29 cellular contexts compared by ENCODE assay signal in the genomic region with DNA sequence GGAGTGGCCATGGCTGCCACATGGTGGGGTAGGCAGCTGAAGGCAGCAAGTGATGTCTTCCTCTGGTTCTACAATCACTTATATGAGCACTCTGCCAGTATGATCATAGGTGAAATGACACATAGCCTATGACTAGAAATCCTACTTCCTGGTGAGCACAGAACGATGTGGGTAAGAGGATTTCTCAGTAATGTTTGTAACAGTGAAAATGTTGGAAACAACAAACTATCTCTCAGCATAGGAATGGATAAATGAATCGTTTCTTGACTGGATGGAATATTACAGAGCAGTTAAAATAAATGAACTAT.
DNase-seq lines count a peak whose midpoint lies in the region; ATAC-seq, FAIRE-seq and TF ChIP-seq lines count a peak whose summit lies in the region.
"Had no signal": no experiment of that assay in that cellular context is flagged by ENCODE, and none has a peak within 500 bp of the region (broad histone marks: within the 10 kb centered on the region; RNA-seq: fewer than 3 reads in every experiment).

No MANE protein-coding gene starts in this region.

- CTCF ChIA-PET in H1 (lab: Charles Lee; ENCODE audit: partially characterized antibody) = no interaction called here

- no peak overlapping the region for H3K18ac ChIP-seq in H1 (ENCODE audit: extremely low read depth, low read length)

- TF ChIP-seq POLR2A in H1 (IDR thresholded peaks at IDR 0.05; ENCODE audit: control extremely low read depth in 1 of 2, low read depth in 2 of 2, low read length in 2 of 2) = no peak

- H4K5ac ChIP-seq in H1 (ENCODE audit: insufficient read length, low read depth, low read length) = no peak overlapping the region

- no peaks in the 10 kb centered on the region for H3K9me3 ChIP-seq in H1 (ENCODE audit: insufficient read depth in 2 of 2, low read depth in 1 of 2, low read length in 1 of 2)
- no peaks in the 10 kb centered on the region for H3K9me3 ChIP-seq in Karpas-422 (ENCODE audit: low read length)
- H3K9me3 ChIP-seq: esophagus muscularis mucosa, lower lobe of right lung, right lobe of liver, stomach, tibial nerve had no signal

- no peak for TF ChIP-seq RAD21 in H1 (IDR thresholded peaks at IDR 0.05 in 1 of 2, conservative IDR thresholded peaks at IDR 0.05 in 1 of 2; ENCODE audit: low read depth in 2 of 2, low read length in 2 of 2)

- no peak overlapping the region for H2BK15ac ChIP-seq in H1 (ENCODE audit: low read length)

- H3K9ac ChIP-seq in H1 (replicated peaks in 1 of 4; ENCODE audit: extremely low read depth in 1 of 4, low read depth in 3 of 4, low read length in 3 of 4) (no peak overlapping the region), Karpas-422 (ENCODE audit: low read length) (no peak overlapping the region)
- H3K9ac ChIP-seq: parathyroid adenoma had no signal

- H3K27me3 Mint-ChIP-seq in effector memory CD8-positive, alpha-beta T cell = peaks cover 32 to 44% of the 10 kb centered on the region in 2 donors

- H3K4me1 ChIP-seq in H1 (replicated peaks in 1 of 4; ENCODE audit: control insufficient read depth in 3 of 4, insufficient read depth in 4 of 4, low read length in 3 of 4) = no peaks in the 10 kb centered on the region
- H3K4me1 ChIP-seq in Karpas-422 (ENCODE audit: low read length) = peaks cover 7% of the 10 kb centered on the region
- H3K4me1 ChIP-seq: lower lobe of right lung, parathyroid adenoma, right lobe of liver had no signal

- no peak for TF ChIP-seq EP300 in H1 (IDR thresholded peaks at IDR 0.05; ENCODE audit: borderline replicate concordance in 1 of 2, low read depth in 2 of 2, low read length in 2 of 2)

- H3K9me3 Mint-ChIP-seq in effector memory CD8-positive, alpha-beta T cell = peaks cover 0 to 13% of the 10 kb centered on the region in 2 donors
- H3K9me3 Mint-ChIP-seq: GM23338 had no signal

- H2BK120ac ChIP-seq in H1 (replicated peaks; ENCODE audit: low read depth, low read length) = no peak overlapping the region

- no peak overlapping the region for H4K91ac ChIP-seq in H1 (replicated peaks; ENCODE audit: insufficient read length, low read length)

- H3K23me2 ChIP-seq in H1 (ENCODE audit: low read depth, low read length) = no peaks in the 10 kb centered on the region

- H4K20me1 ChIP-seq in H1 (replicated peaks in 1 of 2; ENCODE audit: control insufficient read depth in 1 of 2, insufficient read depth in 2 of 2, low read length in 2 of 2) (no peaks in the 10 kb centered on the region), Karpas-422 (ENCODE audit: insufficient read depth, low read depth, low read length) (no peaks in the 10 kb centered on the region)

- no peak overlapping the region for H3K27ac Mint-ChIP-seq in effector memory CD8-positive, alpha-beta T cell
- H3K27ac Mint-ChIP-seq: activated B cell treated with CpG ODN at 0.5 μM for 24 hours; CD4-positive, alpha-beta memory T cell; GM23338 had no signal

- no peak overlapping the region for H2BK20ac ChIP-seq in H1 (ENCODE audit: low read length)

- no peak overlapping the region for H3K4ac ChIP-seq in H1 (replicated peaks; ENCODE audit: insufficient read length, low read depth, low read length)

- 98% methylated on average over 2 of the region's 2 CpGs; no CpG with 5 or more reads in 1 of the 2 experiments for WGBS in H1 (ENCODE audit: extremely low coverage in 1 of 2, insufficient coverage in 1 of 2, insufficient read length in 1 of 2, insufficient replicate concordance in 2 of 2, low coverage in 1 of 2, low lambda C conversion rate in 2 of 2, missing lambda C conversion rate in 1 of 2), 2 experiments

- DNase-seq in DMS153 (lab: John Stamatoyannopoulos, UW) (peak; percentile 11), DMS153 treated with DMSO at 0.1 percent for 48 hours (lab: John Stamatoyannopoulos, UW; ENCODE audit: unreplicated experiment) (no peak), RKO (ENCODE audit: low spot score) (peak; percentile 32), H1 (ENCODE audit: low read depth in 1 of 2, low spot score in 2 of 2) (no peak), renal cortical epithelial cell (ENCODE audit: low read depth) (peak; percentile 31), Karpas-422 (no peak)
- DNase-seq in effector memory CD8-positive, alpha-beta T cell = no peak
- no peak for DNase-seq in stimulated activated CD4-positive, alpha-beta T cell treated with anti-CD3 and anti-CD28 coated beads, Interleukin-15, amount 100 ng/mL, for 24 hours
- DNase-seq: activated B cell treated with CpG ODN at 0.5 μM for 24 hours; activated CD4-positive, alpha-beta T cell treated with anti-CD3 and anti-CD28 coated beads, Interleukin-2, amount 50 U/mL, for 48 hours; activated CD8-positive, alpha-beta memory T cell treated with anti-CD3 and anti-CD28 coated beads, Interleukin-2, amount 50 U/mL, for 4 hours; brain microvascular endothelial cell; CD4-positive, alpha-beta memory T cell; effector CD8-positive, alpha-beta T cell; GF-D8; kidney; lower lobe of right lung; NCI-H1694; NCI-H526; right lobe of liver; stomach; T-helper 9 cell had no signal

- H3K4me1 Mint-ChIP-seq in effector memory CD8-positive, alpha-beta T cell (ENCODE audit: low read depth in 2 of 2) = no peaks in the 10 kb centered on the region
- H3K4me1 Mint-ChIP-seq: CD4-positive, alpha-beta memory T cell had no signal

- no peak overlapping the region for H2BK12ac ChIP-seq in H1 (ENCODE audit: low read depth, low read length)

- H3K4me3 Mint-ChIP-seq in effector memory CD8-positive, alpha-beta T cell = no peak overlapping the region
- H3K4me3 Mint-ChIP-seq: activated B cell treated with CpG ODN at 0.5 μM for 24 hours; CD4-positive, alpha-beta memory T cell; GM23338 had no signal

- POLR2A ChIA-PET in H1 (lab: Charles Lee; ENCODE audit: partially characterized antibody) = no interaction called here

- H3K79me1 ChIP-seq in H1 (ENCODE audit: low read depth, low read length) = no peaks in the 10 kb centered on the region

- H3K4me2 ChIP-seq in H1 (ENCODE audit: insufficient read depth in 1 of 2, low read depth in 2 of 2, low read length in 2 of 2) = no peak overlapping the region
- H3K4me2 ChIP-seq in Karpas-422 (ENCODE audit: low read depth, low read length, poor library complexity, severe bottlenecking) = no peak overlapping the region
- H3K4me2 ChIP-seq: GM23338 had no signal

- no peaks in the 10 kb centered on the region for H3K79me2 ChIP-seq in H1 (ENCODE audit: control insufficient read depth in 1 of 2, insufficient read depth in 2 of 2, low read length in 2 of 2)
- no peaks in the 10 kb centered on the region for H3K79me2 ChIP-seq in Karpas-422 (ENCODE audit: low read length)
- H3K79me2 ChIP-seq: parathyroid adenoma had no signal

- H4K8ac ChIP-seq in H1 (ENCODE audit: extremely low read depth, insufficient read depth, low read length) = no peak overlapping the region

- no peaks in the 10 kb centered on the region; a peak in 1 of 7 replicates for H3K27me3 ChIP-seq in H1 (replicated peaks in 1 of 4; ENCODE audit: control insufficient read depth in 3 of 4, extremely low read depth in 1 of 4, insufficient read depth in 3 of 4, low read length in 3 of 4)
- H3K27me3 ChIP-seq in Karpas-422 (ENCODE audit: low read length) = no peaks in the 10 kb centered on the region
- H3K27me3 ChIP-seq: brain microvascular endothelial cell, esophagus muscularis mucosa, right lobe of liver, stomach, tibial nerve had no signal

- no peaks in the 10 kb centered on the region for H3K36me3 Mint-ChIP-seq in effector memory CD8-positive, alpha-beta T cell (ENCODE audit: insufficient read depth)
- H3K36me3 Mint-ChIP-seq: CD4-positive, alpha-beta memory T cell had no signal

- H2AK5ac ChIP-seq in H1 (ENCODE audit: low read depth, low read length) = no peak overlapping the region

- no peak overlapping the region for H3K14ac ChIP-seq in H1 (ENCODE audit: insufficient read length)

- H3K4me3 ChIP-seq in H1 (ENCODE audit: extremely low read depth in 1 of 4, insufficient read depth in 2 of 4, low read depth in 3 of 4, low read length in 4 of 4) (no peak overlapping the region), Karpas-422 (ENCODE audit: low read length) (no peak overlapping the region)
- H3K4me3 ChIP-seq: esophagus muscularis mucosa, GM23338, lower lobe of right lung, right lobe of liver, stomach, tibial nerve had no signal

- no peaks in the 10 kb centered on the region for H3K36me3 ChIP-seq in H1 (ENCODE audit: control insufficient read depth in 2 of 4, insufficient read depth in 4 of 4, low read length in 3 of 4)
- H3K36me3 ChIP-seq in Karpas-422 (ENCODE audit: insufficient read depth, low read length) = no peaks in the 10 kb centered on the region
- H3K36me3 ChIP-seq: brain microvascular endothelial cell, esophagus muscularis mucosa, lower lobe of right lung, right lobe of liver, stomach, tibial nerve had no signal

- no peak overlapping the region for H3K23ac ChIP-seq in H1 (ENCODE audit: insufficient read length)

- H3K56ac ChIP-seq in H1 (replicated peaks; ENCODE audit: insufficient read length, low read depth, low read length) = no peak overlapping the region

- ATAC-seq in effector memory CD8-positive, alpha-beta T cell (replicated peaks) = no peak
- ATAC-seq: GM23338, lower lobe of right lung, right lobe of liver had no signal

- no peaks in the 10 kb centered on the region for H3K9me2 ChIP-seq in Karpas-422 (replicated peaks; ENCODE audit: insufficient read depth, low read length)

- FAIRE-seq in H1 (lab: Jason Lieb, UNC) = no peak
- FAIRE-seq: colon, GM18507, kidney had no signal

- H3K27ac ChIP-seq in H1 (ENCODE audit: low read depth, low read length) (no peak overlapping the region), Karpas-422 (ENCODE audit: low read length) (no peak overlapping the region)
- H3K27ac ChIP-seq: 22Rv1, brain microvascular endothelial cell, esophagus muscularis mucosa, lower lobe of right lung, parathyroid adenoma, right lobe of liver, stomach, tibial nerve had no signal

- no peak for TF ChIP-seq CTCF in H1 (IDR thresholded peaks at IDR 0.05; ENCODE audit: control extremely low read depth in 1 of 3, insufficient read depth in 1 of 3, low read depth in 1 of 3, low read length in 3 of 3)

- H2AFZ ChIP-seq in H1 (ENCODE audit: low read length) (0 out of 2 replicates have a peak overlapping the region, but pooled peaks have one; percentile 42), Karpas-422 (ENCODE audit: low read length) (no peak overlapping the region)
- H2AFZ ChIP-seq: GM23338, parathyroid adenoma had no signal

- no peak overlapping the region for H2BK5ac ChIP-seq in H1 (ENCODE audit: low read depth, low read length)

TF ChIP-seq in H1, 55 proteins besides CTCF, POLR2A, EP300 and RAD21 (continues in another document):
- no peak for TF ChIP-seq SP2 (IDR thresholded peaks at IDR 0.05; ENCODE audit: low read length)
- no peak for TF ChIP-seq CHD2 (IDR thresholded peaks at IDR 0.05; ENCODE audit: low read length)
- no peak for TF ChIP-seq MAFK (IDR thresholded peaks at IDR 0.05; ENCODE audit: low read depth, low read length)
- TF ChIP-seq POU5F1 (IDR thresholded peaks at IDR 0.05; ENCODE audit: low read depth, low read length) = no peak
- TF ChIP-seq, protein P1, sequence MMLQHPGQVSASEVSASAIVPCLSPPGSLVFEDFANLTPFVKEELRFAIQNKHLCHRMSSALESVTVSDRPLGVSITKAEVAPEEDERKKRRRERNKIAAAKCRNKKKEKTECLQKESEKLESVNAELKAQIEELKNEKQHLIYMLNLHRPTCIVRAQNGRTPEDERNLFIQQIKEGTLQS (IDR thresholded peaks at IDR 0.05; ENCODE audit: insufficient read depth, low read depth, low read length) = no peak
- TF ChIP-seq TEAD4 (IDR thresholded peaks at IDR 0.05; ENCODE audit: low read depth, low read length) = no peak

Comparison
In these comparisons a context has a peak if more than half of its experiments do, and no peak if none do; other contexts are left out.
1. DNase-seq: peak in DMS153 (single experiment), RKO (single experiment) and renal cortical epithelial cell (single experiment); none in DMS153 treated with DMSO at 0.1 percent for 48 hours (single experiment), H1 (0 of 2), effector memory CD8-positive, alpha-beta T cell (0 of 3), stimulated activated CD4-positive, alpha-beta T cell treated with anti-CD3 and anti-CD28 coated beads, Interleukin-15, amount 100 ng/mL, for 24 hours (single experiment) and Karpas-422 (single experiment).